Comparison of ENCODE assay signal across 13 cellular contexts in the genomic region with DNA sequence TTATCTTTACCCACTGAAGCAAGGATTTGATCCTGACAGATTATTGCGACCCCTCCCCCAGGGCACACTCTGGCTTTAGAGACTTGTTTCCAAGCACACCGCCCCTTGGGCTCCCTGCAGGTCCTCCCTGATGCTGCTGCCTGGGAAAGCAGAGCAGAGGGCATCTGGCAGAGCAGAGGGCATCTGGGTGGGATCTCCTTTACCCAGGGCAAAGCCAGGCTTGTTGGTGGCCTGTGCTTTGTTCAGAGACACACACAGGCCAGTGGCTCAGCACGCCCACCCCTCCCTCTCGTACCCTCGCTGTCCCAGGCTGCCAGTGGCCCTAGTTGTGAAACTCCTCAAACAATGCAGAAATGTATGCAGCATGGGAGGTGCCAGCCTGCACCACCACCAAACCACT. TPM values are rescaled to one million over a fixed set of nuclear protein-coding genes. Genes with fewer than 3 reads are reported as not detected.
A peak's percentile ranks its signal among the peaks of the same experiment; 100 is the strongest.
DNase-seq lines count a peak whose midpoint lies in the region; ATAC-seq, FAIRE-seq and TF ChIP-seq lines count a peak whose summit lies in the region.
"Had no signal": no experiment of that assay in that cellular context is flagged by ENCODE, and none has a peak within 500 bp of the region (broad histone marks: within the 10 kb centered on the region; RNA-seq: fewer than 3 reads in every experiment).

No MANE protein-coding gene starts in this region.

- no peak for DNase-seq in left ventricle myocardium inferior
- no peak for DNase-seq in left ventricle myocardium superior
- DNase-seq in WTC11 (ENCODE audit: low spot score) = no peak
- peak; percentile 45 for DNase-seq in kidney
- DNase-seq in type B pancreatic cell (ENCODE audit: extremely low spot score, unreplicated experiment) = no peak
- DNase-seq in NCI-H1105 treated with DMSO at 0.1 percent for 48 hours (lab: John Stamatoyannopoulos, UW) = no peak
- DNase-seq in HCEC 1CT = no peak
- DNase-seq: BE2C; left colon; NCI-H1092 treated with DMSO at 0.1 percent for 48 hours; SHP77; stimulated activated CD4-positive, alpha-beta T cell treated with anti-CD3 and anti-CD28 coated beads, Interleukin-12 subunit alpha, Interleukin-12 subunit beta, amount 100 ng/mL, for 4 hours had no signal

- ATAC-seq in left ventricle myocardium superior = no peak
- no peak for ATAC-seq in WTC11
- ATAC-seq in GM21737 (IDR thresholded peaks at IDR 0.05; ENCODE audit: unreplicated experiment) = no peak
- ATAC-seq: left colon had no signal

- H3K9me3 ChIP-seq in left ventricle myocardium inferior (replicated peaks) (no peaks in the 10 kb centered on the region), kidney (ENCODE audit: control insufficient read depth in 1 of 2, low read length in 2 of 2) (no peaks in the 10 kb centered on the region)
- H3K9me3 ChIP-seq: BE2C had no signal

- no peak overlapping the region for H3K9ac ChIP-seq in kidney (ENCODE audit: low read length in 2 of 2)

- no peak for FAIRE-seq in kidney (lab: Jason Lieb, UNC)

- H3K4me3 ChIP-seq in left ventricle myocardium inferior (no peak overlapping the region), kidney (ENCODE audit: low read length in 2 of 2) (no peak overlapping the region)

- POLR2A ChIA-PET in WTC11 (lab: Charles Lee) = no interaction called here

- peaks cover 60% of the 10 kb centered on the region for H3K4me1 Mint-ChIP-seq in WTC11
- H3K4me1 Mint-ChIP-seq in type B pancreatic cell (ENCODE audit: unreplicated experiment) = peaks cover 29% of the 10 kb centered on the region

- H3K4me3 Mint-ChIP-seq in WTC11 (no peak overlapping the region), type B pancreatic cell (peak overlapping the region; percentile 4)

- CTCF ChIA-PET in WTC11 (lab: Charles Lee) = interaction anchor here (1.2 kb wide), 1 partner anchor 104 kb away, joined by 4 read pairs; no protein-coding TSS in a partner anchor

- H3K27ac Mint-ChIP-seq in WTC11 = 0 out of 2 replicates have a peak overlapping the region, but pooled peaks have one; percentile 45
- peak overlapping the region; percentile 22 for H3K27ac Mint-ChIP-seq in type B pancreatic cell

- H3K27ac ChIP-seq in left ventricle myocardium inferior (replicated peaks) (peak overlapping the region; percentile 100), kidney (ENCODE audit: low read depth in 2 of 2, low read length in 2 of 2) (no peak overlapping the region)

- H3K4me1 ChIP-seq in left ventricle myocardium inferior = peaks cover 84% of the 10 kb centered on the region
- H3K4me1 ChIP-seq in kidney (ENCODE audit: control insufficient read depth in 1 of 2, insufficient read depth in 1 of 2, low read depth in 1 of 2, low read length in 2 of 2) = peaks cover 49 to 59% of the 10 kb centered on the region in 2 donors

- H3K36me3 Mint-ChIP-seq in WTC11 = no peaks in the 10 kb centered on the region
- H3K36me3 Mint-ChIP-seq in type B pancreatic cell = no peaks in the 10 kb centered on the region

- no peaks in the 10 kb centered on the region for H3K27me3 ChIP-seq in left ventricle myocardium inferior (ENCODE audit: low read depth)
- H3K27me3 ChIP-seq: BE2C had no signal

- intact Hi-C loops in left ventricle myocardium inferior (cut with micrococcal nuclease) = loop anchor here (10.0 kb wide), 1 partner anchor 63 kb away; no protein-coding TSS in a partner anchor
- intact Hi-C loops in left ventricle myocardium superior (cut with micrococcal nuclease) = loop anchor here (10.0 kb wide), 1 partner anchor 63 kb away; no protein-coding TSS in a partner anchor
- intact Hi-C loops in kidney (cut with DNase I) = no loop called here

- TF ChIP-seq CTCF in left ventricle myocardium inferior (IDR thresholded peaks at IDR 0.05; ENCODE audit: borderline replicate concordance) (no peak), WTC11 (IDR thresholded peaks at IDR 0.05) (no peak), kidney (IDR thresholded peaks at IDR 0.05; ENCODE audit: borderline replicate concordance, extremely low read depth, insufficient read depth) (no peak), type B pancreatic cell (conservative IDR thresholded peaks at IDR 0.05) (no peak)

- H3K27me3 Mint-ChIP-seq in WTC11 (ENCODE audit: low read depth) (no peaks in the 10 kb centered on the region), type B pancreatic cell (no peaks in the 10 kb centered on the region)

- H3K36me3 ChIP-seq in left ventricle myocardium inferior (no peaks in the 10 kb centered on the region), kidney (ENCODE audit: control insufficient read depth in 1 of 2, insufficient read depth in 2 of 2, low read length in 2 of 2) (no peaks in the 10 kb centered on the region)

- H3K9me3 Mint-ChIP-seq in WTC11 (no peaks in the 10 kb centered on the region), type B pancreatic cell (no peaks in the 10 kb centered on the region)

TF ChIP-seq in WTC11, 78 proteins besides CTCF, POLR2A, EP300 and RAD21:
- TF ChIP-seq SMAD4 (CRISPR knock-in tag; IDR thresholded peaks at IDR 0.05) (no peak), ZNF396 (CRISPR knock-in tag; IDR thresholded peaks at IDR 0.05; ENCODE audit: borderline replicate concordance) (no peak), ZNF671 (CRISPR knock-in tag; IDR thresholded peaks at IDR 0.05) (no peak), KAT7 (CRISPR knock-in tag; IDR thresholded peaks at IDR 0.05; ENCODE audit: borderline replicate concordance) (no peak), ZNF423 (CRISPR knock-in tag; IDR thresholded peaks at IDR 0.05) (no peak), ZNF263 (CRISPR knock-in tag; IDR thresholded peaks at IDR 0.05; ENCODE audit: low read depth) (no peak), FOXJ3 (CRISPR knock-in tag; IDR thresholded peaks at IDR 0.05; ENCODE audit: borderline replicate concordance) (no peak), JUN (CRISPR knock-in tag; IDR thresholded peaks at IDR 0.05) (no peak), PRRX2 (CRISPR knock-in tag; IDR thresholded peaks at IDR 0.05) (no peak), SMAD3 (CRISPR knock-in tag; IDR thresholded peaks at IDR 0.05; ENCODE audit: borderline replicate concordance) (no peak), NFYB (CRISPR knock-in tag; conservative IDR thresholded peaks at IDR 0.05; ENCODE audit: low read depth) (no peak), NR2C2 (CRISPR knock-in tag; IDR thresholded peaks at IDR 0.05) (no peak), NR1H2 (CRISPR knock-in tag; IDR thresholded peaks at IDR 0.05) (no peak)
- TF ChIP-seq, protein P1, sequence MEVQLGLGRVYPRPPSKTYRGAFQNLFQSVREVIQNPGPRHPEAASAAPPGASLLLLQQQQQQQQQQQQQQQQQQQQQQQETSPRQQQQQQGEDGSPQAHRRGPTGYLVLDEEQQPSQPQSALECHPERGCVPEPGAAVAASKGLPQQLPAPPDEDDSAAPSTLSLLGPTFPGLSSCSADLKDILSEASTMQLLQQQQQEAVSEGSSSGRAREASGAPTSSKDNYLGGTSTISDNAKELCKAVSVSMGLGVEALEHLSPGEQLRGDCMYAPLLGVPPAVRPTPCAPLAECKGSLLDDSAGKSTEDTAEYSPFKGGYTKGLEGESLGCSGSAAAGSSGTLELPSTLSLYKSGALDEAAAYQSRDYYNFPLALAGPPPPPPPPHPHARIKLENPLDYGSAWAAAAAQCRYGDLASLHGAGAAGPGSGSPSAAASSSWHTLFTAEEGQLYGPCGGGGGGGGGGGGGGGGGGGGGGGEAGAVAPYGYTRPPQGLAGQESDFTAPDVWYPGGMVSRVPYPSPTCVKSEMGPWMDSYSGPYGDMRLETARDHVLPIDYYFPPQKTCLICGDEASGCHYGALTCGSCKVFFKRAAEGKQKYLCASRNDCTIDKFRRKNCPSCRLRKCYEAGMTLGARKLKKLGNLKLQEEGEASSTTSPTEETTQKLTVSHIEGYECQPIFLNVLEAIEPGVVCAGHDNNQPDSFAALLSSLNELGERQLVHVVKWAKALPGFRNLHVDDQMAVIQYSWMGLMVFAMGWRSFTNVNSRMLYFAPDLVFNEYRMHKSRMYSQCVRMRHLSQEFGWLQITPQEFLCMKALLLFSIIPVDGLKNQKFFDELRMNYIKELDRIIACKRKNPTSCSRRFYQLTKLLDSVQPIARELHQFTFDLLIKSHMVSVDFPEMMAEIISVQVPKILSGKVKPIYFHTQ (CRISPR knock-in tag; IDR thresholded peaks at IDR 0.05) = no peak
- TF ChIP-seq, protein P2, sequence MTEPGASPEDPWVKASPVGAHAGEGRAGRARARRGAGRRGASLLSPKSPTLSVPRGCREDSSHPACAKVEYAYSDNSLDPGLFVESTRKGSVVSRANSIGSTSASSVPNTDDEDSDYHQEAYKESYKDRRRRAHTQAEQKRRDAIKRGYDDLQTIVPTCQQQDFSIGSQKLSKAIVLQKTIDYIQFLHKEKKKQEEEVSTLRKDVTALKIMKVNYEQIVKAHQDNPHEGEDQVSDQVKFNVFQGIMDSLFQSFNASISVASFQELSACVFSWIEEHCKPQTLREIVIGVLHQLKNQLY (CRISPR knock-in tag; IDR thresholded peaks at IDR 0.05) = no peak
- TF ChIP-seq, protein P3, sequence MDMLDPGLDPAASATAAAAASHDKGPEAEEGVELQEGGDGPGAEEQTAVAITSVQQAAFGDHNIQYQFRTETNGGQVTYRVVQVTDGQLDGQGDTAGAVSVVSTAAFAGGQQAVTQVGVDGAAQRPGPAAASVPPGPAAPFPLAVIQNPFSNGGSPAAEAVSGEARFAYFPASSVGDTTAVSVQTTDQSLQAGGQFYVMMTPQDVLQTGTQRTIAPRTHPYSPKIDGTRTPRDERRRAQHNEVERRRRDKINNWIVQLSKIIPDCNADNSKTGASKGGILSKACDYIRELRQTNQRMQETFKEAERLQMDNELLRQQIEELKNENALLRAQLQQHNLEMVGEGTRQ (CRISPR knock-in tag; IDR thresholded peaks at IDR 0.05) = no peak

RNA-seq across cellular contexts. Expression of a gene that starts 4.8 kb away (rescaled TPM):
- total RNA-seq in left ventricle myocardium inferior (62.3 TPM), left ventricle myocardium superior (85.3 TPM), WTC11 (2021) (36.9 to 38.1 TPM (median 37.2 TPM) in 3 replicates), kidney (123 TPM), type B pancreatic cell (ENCODE audit: low replicate concordance) (38.6 and 58.2 TPM in 2 replicates)
- polyA plus RNA-seq in kidney (ENCODE audit: insufficient read depth, low read depth, low replicate concordance) = 55.5 TPM
